Comparison of ENCODE assay signal across 13 cellular contexts in the genomic region with DNA sequence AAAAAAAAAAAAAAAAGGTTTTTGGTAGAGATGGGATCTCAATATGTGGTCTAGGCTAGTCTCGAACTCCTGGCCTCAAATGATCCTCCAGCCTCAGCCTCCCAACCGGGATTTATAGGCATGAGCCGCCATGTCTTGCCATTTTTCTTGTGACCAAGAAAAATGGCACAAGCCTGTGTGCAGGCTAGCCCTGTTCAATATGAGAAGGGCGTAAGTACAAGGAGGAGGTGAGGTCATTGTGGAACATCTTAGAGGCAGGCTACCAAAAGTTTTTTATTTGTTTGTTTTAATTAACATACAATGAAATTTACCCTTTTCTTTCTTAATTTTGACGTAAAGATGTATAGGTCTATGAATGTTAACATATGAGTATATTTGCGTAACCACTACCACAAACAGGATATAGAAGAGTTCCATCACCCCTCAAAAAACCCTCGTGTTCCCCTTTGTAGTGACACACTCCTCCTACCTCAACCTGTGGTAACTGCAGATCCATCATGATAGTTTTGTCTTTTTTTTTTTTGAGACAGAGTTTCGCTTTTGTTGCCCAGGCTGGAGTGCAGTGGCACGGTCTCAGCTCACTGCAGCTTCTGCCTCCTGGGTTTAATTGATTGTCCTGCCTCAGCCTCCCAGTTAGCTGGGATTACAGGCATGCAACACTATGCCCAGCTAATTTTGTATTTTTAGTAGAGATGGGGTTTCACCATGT. TPM values are rescaled to one million over a fixed set of nuclear protein-coding genes. Genes with fewer than 3 reads are reported as not detected.
DNase-seq lines count a peak whose midpoint lies in the region; ATAC-seq lines count a peak whose summit lies in the region.
"Had no signal": no experiment of that assay in that cellular context is flagged by ENCODE, and none has a peak within 500 bp of the region (broad histone marks: within the 10 kb centered on the region; RNA-seq: fewer than 3 reads in every experiment).

No MANE protein-coding gene starts in this region.

- peaks cover 10% of the 10 kb centered on the region for H3K36me3 Mint-ChIP-seq in activated CD4-positive, alpha-beta T cell treated with anti-CD3 and anti-CD28 coated beads for 36 hours (ENCODE audit: low read depth)
- peaks cover 21% of the 10 kb centered on the region for H3K36me3 Mint-ChIP-seq in activated naive CD8-positive, alpha-beta T cell treated with anti-CD3 and anti-CD28 coated beads for 36 hours
- H3K36me3 Mint-ChIP-seq in stimulated activated effector memory CD8-positive, alpha-beta T cell treated with anti-CD3 and anti-CD28 coated beads, Interleukin-12 subunit alpha, Interleukin-12 subunit beta, amount 100 ng/mL, for 72 hours = no peaks in the 10 kb centered on the region

- peaks cover 75% of the 10 kb centered on the region for H3K4me1 Mint-ChIP-seq in activated CD4-positive, alpha-beta T cell treated with anti-CD3 and anti-CD28 coated beads for 36 hours
- H3K4me1 Mint-ChIP-seq in activated naive CD8-positive, alpha-beta T cell treated with anti-CD3 and anti-CD28 coated beads for 36 hours = peaks cover 43% of the 10 kb centered on the region
- H3K4me1 Mint-ChIP-seq in stimulated activated effector memory CD8-positive, alpha-beta T cell treated with anti-CD3 and anti-CD28 coated beads, Interleukin-12 subunit alpha, Interleukin-12 subunit beta, amount 100 ng/mL, for 72 hours = peaks cover 26% of the 10 kb centered on the region

- peak; percentile 67 for ATAC-seq in activated CD4-positive, alpha-beta T cell treated with anti-CD3 and anti-CD28 coated beads for 36 hours
- ATAC-seq in stimulated activated effector memory CD8-positive, alpha-beta T cell treated with anti-CD3 and anti-CD28 coated beads, Interleukin-12 subunit alpha, Interleukin-12 subunit beta, amount 100 ng/mL, for 72 hours = peak; percentile 92
- ATAC-seq in GM19351 (IDR thresholded peaks at IDR 0.05; ENCODE audit: unreplicated experiment) = no peak

- no peaks in the 10 kb centered on the region for H3K27me3 ChIP-seq in MG63
- H3K27me3 ChIP-seq: cardiac muscle cell, suprapubic skin had no signal

- peak overlapping the region; percentile 84 for H3K27ac Mint-ChIP-seq in activated CD4-positive, alpha-beta T cell treated with anti-CD3 and anti-CD28 coated beads for 36 hours
- H3K27ac Mint-ChIP-seq in activated naive CD8-positive, alpha-beta T cell treated with anti-CD3 and anti-CD28 coated beads for 36 hours = peak overlapping the region; percentile 91
- peak overlapping the region; percentile 15 for H3K27ac Mint-ChIP-seq in stimulated activated effector memory CD8-positive, alpha-beta T cell treated with anti-CD3 and anti-CD28 coated beads, Interleukin-12 subunit alpha, Interleukin-12 subunit beta, amount 100 ng/mL, for 72 hours

- H3K36me3 ChIP-seq in MG63 = no peaks in the 10 kb centered on the region
- H3K36me3 ChIP-seq: cardiac muscle cell, suprapubic skin had no signal

- CTCF ChIA-PET in activated CD4-positive, alpha-beta T cell treated with anti-CD3 and anti-CD28 coated beads for 36 hours (lab: Charles Lee) = no interaction called here

- DNase-seq in activated CD4-positive, alpha-beta T cell treated with anti-CD3 and anti-CD28 coated beads for 36 hours = peak; percentile 60
- DNase-seq in activated CD4-positive, alpha-beta T cell treated with anti-CD3 and anti-CD28 coated beads, Interleukin-2, amount 50 U/mL, for 1 hour = no peak
- DNase-seq in T-helper 2 cell (peak in 3 of 5 experiments; percentile 9 to 95 (median 78)), MG63 (no peak), GM19238 (ENCODE audit: insufficient read length, low spot score) (no peak)
- DNase-seq in activated naive CD8-positive, alpha-beta T cell treated with anti-CD3 and anti-CD28 coated beads for 36 hours = peak; percentile 47
- no peak for DNase-seq in stimulated activated effector memory CD8-positive, alpha-beta T cell treated with anti-CD3 and anti-CD28 coated beads, Interleukin-12 subunit alpha, Interleukin-12 subunit beta, amount 100 ng/mL, for 72 hours (ENCODE audit: low spot score in 2 of 2)
- DNase-seq: 8988T, erythroblast, NCI-H774 had no signal

- intact Hi-C loops in activated CD4-positive, alpha-beta T cell treated with anti-CD3 and anti-CD28 coated beads for 36 hours (cut with DNase I, micrococcal nuclease) = loop anchor here (1.0 to 2.0 kb wide), 5 partner anchors 17 to 106 kb away; a partner anchor contains a TSS

- no peaks in the 10 kb centered on the region for H3K27me3 Mint-ChIP-seq in activated CD4-positive, alpha-beta T cell treated with anti-CD3 and anti-CD28 coated beads for 36 hours
- H3K27me3 Mint-ChIP-seq in activated naive CD8-positive, alpha-beta T cell treated with anti-CD3 and anti-CD28 coated beads for 36 hours = no peaks in the 10 kb centered on the region

- H3K9me3 ChIP-seq in MG63 = no peaks in the 10 kb centered on the region
- H3K9me3 ChIP-seq: suprapubic skin had no signal

- no peak overlapping the region for H3K4me3 ChIP-seq in MG63
- H3K4me3 ChIP-seq: cardiac muscle cell, suprapubic skin had no signal

- POLR2A ChIA-PET in activated CD4-positive, alpha-beta T cell treated with anti-CD3 and anti-CD28 coated beads for 36 hours (lab: Charles Lee) = interaction anchor here (0.5 to 1.0 kb wide), 4 partner anchors 28 to 68 kb away, joined by 3 read pairs; a partner anchor contains a TSS

- peak overlapping the region; percentile 28 for H3K4me3 Mint-ChIP-seq in activated CD4-positive, alpha-beta T cell treated with anti-CD3 and anti-CD28 coated beads for 36 hours
- no peak overlapping the region for H3K4me3 Mint-ChIP-seq in activated naive CD8-positive, alpha-beta T cell treated with anti-CD3 and anti-CD28 coated beads for 36 hours
- no peak overlapping the region for H3K4me3 Mint-ChIP-seq in stimulated activated effector memory CD8-positive, alpha-beta T cell treated with anti-CD3 and anti-CD28 coated beads, Interleukin-12 subunit alpha, Interleukin-12 subunit beta, amount 100 ng/mL, for 72 hours

- peaks cover 8% of the 10 kb centered on the region for H3K9me3 Mint-ChIP-seq in activated CD4-positive, alpha-beta T cell treated with anti-CD3 and anti-CD28 coated beads for 36 hours (ENCODE audit: low read depth)
- H3K9me3 Mint-ChIP-seq in activated naive CD8-positive, alpha-beta T cell treated with anti-CD3 and anti-CD28 coated beads for 36 hours = peaks cover 18% of the 10 kb centered on the region
- H3K9me3 Mint-ChIP-seq in stimulated activated effector memory CD8-positive, alpha-beta T cell treated with anti-CD3 and anti-CD28 coated beads, Interleukin-12 subunit alpha, Interleukin-12 subunit beta, amount 100 ng/mL, for 72 hours = no peaks in the 10 kb centered on the region

RNA-seq across cellular contexts. Expression of a gene that starts 28.3 kb away (rescaled TPM):
- 10 to 100 TPM; 39.9 to 40.7 TPM for total RNA-seq in activated CD4-positive, alpha-beta T cell treated with anti-CD3 and anti-CD28 coated beads for 36 hours
- total RNA-seq in activated naive CD8-positive, alpha-beta T cell treated with anti-CD3 and anti-CD28 coated beads for 36 hours = 10 to 100 TPM; 36.2 to 36.5 TPM
- total RNA-seq in MG63 (2014; rRNA removed; shearing (Covaris generic); ENCODE audit: low replicate concordance) = 6.8 and 7.0 TPM in 2 replicates

RNA-seq across cellular contexts. Expression of a gene that starts 41.5 kb away (rescaled TPM):
- 10 to 100 TPM; 51.8 to 54.3 TPM for total RNA-seq in activated CD4-positive, alpha-beta T cell treated with anti-CD3 and anti-CD28 coated beads for 36 hours
- total RNA-seq in activated naive CD8-positive, alpha-beta T cell treated with anti-CD3 and anti-CD28 coated beads for 36 hours = 10 to 100 TPM; 64.0 to 65.7 TPM
- 42.7 and 56.6 TPM in 2 replicates for total RNA-seq in MG63 (2014; rRNA removed; shearing (Covaris generic); ENCODE audit: low replicate concordance)

RNA-seq across cellular contexts. Expression of a gene that starts 41.6 kb away (rescaled TPM):
- 10 to 100 TPM; 89.1 to 98.2 TPM for total RNA-seq in activated CD4-positive, alpha-beta T cell treated with anti-CD3 and anti-CD28 coated beads for 36 hours
- total RNA-seq in activated naive CD8-positive, alpha-beta T cell treated with anti-CD3 and anti-CD28 coated beads for 36 hours = 10 to 100 TPM; 86.9 to 87.2 TPM
- 0.40 and 0.49 TPM in 2 replicates for total RNA-seq in MG63 (2014; rRNA removed; shearing (Covaris generic); ENCODE audit: low replicate concordance)

Comparison
In these comparisons a context has a peak if more than half of its experiments do, and no peak if none do; other contexts are left out.
1. DNase-seq: peak in activated CD4-positive, alpha-beta T cell treated with anti-CD3 and anti-CD28 coated beads for 36 hours (single experiment), T-helper 2 cell (3 of 5) and activated naive CD8-positive, alpha-beta T cell treated with anti-CD3 and anti-CD28 coated beads for 36 hours (single experiment); none in activated CD4-positive, alpha-beta T cell treated with anti-CD3 and anti-CD28 coated beads, Interleukin-2, amount 50 U/mL, for 1 hour (single experiment), stimulated activated effector memory CD8-positive, alpha-beta T cell treated with anti-CD3 and anti-CD28 coated beads, Interleukin-12 subunit alpha, Interleukin-12 subunit beta, amount 100 ng/mL, for 72 hours (0 of 2), MG63 (single experiment) and GM19238 (single experiment).
2. H3K27ac Mint-ChIP-seq: peak in every context shown above with its lines; median percentile 91 in activated naive CD8-positive, alpha-beta T cell treated with anti-CD3 and anti-CD28 coated beads for 36 hours; 84 in activated CD4-positive, alpha-beta T cell treated with anti-CD3 and anti-CD28 coated beads for 36 hours; 15 in stimulated activated effector memory CD8-positive, alpha-beta T cell treated with anti-CD3 and anti-CD28 coated beads, Interleukin-12 subunit alpha, Interleukin-12 subunit beta, amount 100 ng/mL, for 72 hours.
3. RNA of a gene that starts 41.6 kb away (total RNA-seq): 89.1 to 98.2 TPM in activated CD4-positive, alpha-beta T cell treated with anti-CD3 and anti-CD28 coated beads for 36 hours and 86.9 to 87.2 TPM in activated naive CD8-positive, alpha-beta T cell treated with anti-CD3 and anti-CD28 coated beads for 36 hours; 0.40 to 0.49 TPM in MG63; every median in the first group is over 10 times any median in the second.